9 cellular contexts compared by ENCODE assay signal in the genomic region with DNA sequence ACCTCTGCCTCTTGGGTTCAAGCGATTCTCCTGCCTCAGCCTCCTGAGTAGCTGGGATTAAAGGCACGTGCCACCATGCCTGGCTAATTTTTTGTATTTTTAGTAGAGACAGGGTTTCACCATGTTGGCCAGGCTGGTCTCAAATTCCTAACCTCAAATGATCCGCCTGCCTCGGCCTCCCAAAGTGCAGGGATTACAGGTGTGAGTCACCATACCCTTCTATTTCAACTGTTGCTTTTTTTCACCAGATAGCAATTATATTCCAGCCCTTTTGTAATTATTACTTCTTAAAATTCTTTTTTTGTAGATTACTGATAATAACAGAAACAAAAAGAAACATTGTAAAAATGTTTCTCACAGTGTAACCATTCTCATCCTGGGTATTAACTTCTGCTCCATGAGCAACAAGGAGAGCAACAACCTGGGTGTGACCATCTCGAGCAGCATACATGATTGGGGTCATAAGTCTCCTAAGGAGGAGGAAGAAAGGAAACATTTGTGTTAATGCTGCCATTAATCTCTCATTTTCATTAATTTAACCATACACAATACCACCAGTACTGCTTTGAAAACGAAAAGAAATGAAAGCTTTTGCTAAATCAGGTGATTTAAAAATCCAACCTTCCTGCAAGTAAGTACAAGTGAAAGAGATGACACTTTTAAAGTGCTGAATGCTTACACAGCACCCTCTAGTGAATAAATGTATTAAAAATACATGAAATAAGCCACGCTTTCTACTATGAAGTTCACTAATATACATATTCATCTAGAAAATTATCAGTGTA. TPM values are rescaled to one million over a fixed set of nuclear protein-coding genes. Genes with fewer than 3 reads are reported as not detected.
A peak's percentile ranks its signal among the peaks of the same experiment; 100 is the strongest.
DNase-seq lines count a peak whose midpoint lies in the region; ATAC-seq and TF ChIP-seq lines count a peak whose summit lies in the region.
"Had no signal": no experiment of that assay in that cellular context is flagged by ENCODE, and none has a peak within 500 bp of the region (broad histone marks: within the 10 kb centered on the region; RNA-seq: fewer than 3 reads in every experiment).

No MANE protein-coding gene starts in this region.

- no peak overlapping the region for H3K27ac ChIP-seq in OCI-LY3 (ENCODE audit: low read length)

- H4K20me1 ChIP-seq in OCI-LY3 (ENCODE audit: insufficient read depth, low read length) = no peaks in the 10 kb centered on the region

- H3K9me3 ChIP-seq in OCI-LY3 (ENCODE audit: insufficient read depth, low read length) (no peaks in the 10 kb centered on the region; the same call in 1 of the 2 replicates), MG63 (no peaks in the 10 kb centered on the region)

- H3K27ac Mint-ChIP-seq in stimulated activated naive CD8-positive, alpha-beta T cell treated with anti-CD3 and anti-CD28 coated beads, Interleukin-15, amount 100 ng/mL, for 72 hours = no peak overlapping the region
- H3K27ac Mint-ChIP-seq: B cell had no signal

- TF ChIP-seq CTCF in OCI-LY3 (IDR thresholded peaks at IDR 0.05; ENCODE audit: low read depth, low read length) = peak; percentile 73

- H2AFZ ChIP-seq in OCI-LY3 (ENCODE audit: low read depth, low read length) = peak overlapping the region; percentile 88

- no peak overlapping the region for H3K4me3 Mint-ChIP-seq in stimulated activated naive CD8-positive, alpha-beta T cell treated with anti-CD3 and anti-CD28 coated beads, Interleukin-15, amount 100 ng/mL, for 72 hours
- H3K4me3 Mint-ChIP-seq: B cell had no signal

- peak overlapping the region; percentile 87 for H3K4me2 ChIP-seq in OCI-LY3 (ENCODE audit: low read length)

- H3K27me3 ChIP-seq in OCI-LY3 (ENCODE audit: low read depth, low read length) (no peaks in the 10 kb centered on the region), MG63 (no peaks in the 10 kb centered on the region)

- peak; percentile 62 for ATAC-seq in HG02678 (IDR thresholded peaks at IDR 0.05; ENCODE audit: unreplicated experiment)
- ATAC-seq in stimulated activated naive CD8-positive, alpha-beta T cell treated with anti-CD3 and anti-CD28 coated beads, Interleukin-15, amount 100 ng/mL, for 72 hours = no peak
- no peak for ATAC-seq in HG03025 (IDR thresholded peaks at IDR 0.05; ENCODE audit: low FRiP score, unreplicated experiment)

- no peaks in the 10 kb centered on the region for H3K79me2 ChIP-seq in OCI-LY3 (ENCODE audit: low read length)

- no peaks in the 10 kb centered on the region for H3K27me3 Mint-ChIP-seq in stimulated activated naive CD8-positive, alpha-beta T cell treated with anti-CD3 and anti-CD28 coated beads, Interleukin-15, amount 100 ng/mL, for 72 hours
- H3K27me3 Mint-ChIP-seq: B cell had no signal

- peak overlapping the region; percentile 22; the same call in 1 of the 2 replicates for H3K9ac ChIP-seq in OCI-LY3 (ENCODE audit: low read length)

- peaks cover 4% of the 10 kb centered on the region; the same call in 1 of the 2 replicates for H3K4me1 ChIP-seq in OCI-LY3 (ENCODE audit: low read length)

- peak; percentile 15 for DNase-seq in NCI-H1105 treated with DMSO at 0.1 percent for 48 hours (lab: John Stamatoyannopoulos, UW)
- DNase-seq in NCI-H1105 (lab: John Stamatoyannopoulos, UW) = no peak
- peak; percentile 9 for DNase-seq in fibroblast of the conjunctiva (ENCODE audit: low read depth)
- DNase-seq in MG63 = no peak
- DNase-seq in stimulated activated naive CD8-positive, alpha-beta T cell treated with anti-CD3 and anti-CD28 coated beads, Interleukin-15, amount 100 ng/mL, for 72 hours = no peak

- peaks cover 8 to 22% of the 10 kb centered on the region in 2 donors for H3K9me3 Mint-ChIP-seq in stimulated activated naive CD8-positive, alpha-beta T cell treated with anti-CD3 and anti-CD28 coated beads, Interleukin-15, amount 100 ng/mL, for 72 hours

- no peaks in the 10 kb centered on the region for H3K4me1 Mint-ChIP-seq in stimulated activated naive CD8-positive, alpha-beta T cell treated with anti-CD3 and anti-CD28 coated beads, Interleukin-15, amount 100 ng/mL, for 72 hours
- H3K4me1 Mint-ChIP-seq: B cell had no signal

- H3K36me3 ChIP-seq in OCI-LY3 (replicated peaks; ENCODE audit: low read depth, low read length) (no peaks in the 10 kb centered on the region), MG63 (no peaks in the 10 kb centered on the region)

- H3K4me3 ChIP-seq in OCI-LY3 (ENCODE audit: low read length) (peak overlapping the region; percentile 75), MG63 (no peak overlapping the region)

RNA-seq across cellular contexts. Expression of a gene that starts 41.8 kb away (rescaled TPM):
- not detected in 2 replicates for total RNA-seq in MG63 (2014; rRNA removed; shearing (Covaris generic); ENCODE audit: low replicate concordance)
- total RNA-seq: B cell had no signal

Comparison
In these comparisons a context has a peak if more than half of its experiments do, and no peak if none do; other contexts are left out.
1. DNase-seq: peak in NCI-H1105 treated with DMSO at 0.1 percent for 48 hours (single experiment) and fibroblast of the conjunctiva (single experiment); none in NCI-H1105 (single experiment), MG63 (single experiment) and stimulated activated naive CD8-positive, alpha-beta T cell treated with anti-CD3 and anti-CD28 coated beads, Interleukin-15, amount 100 ng/mL, for 72 hours (0 of 2).